Comparison of ENCODE assay signal across 14 cellular contexts in genomic region chr1:117665523-117666274, GRCh38. TPM values are rescaled to one million over a fixed set of nuclear protein-coding genes. Genes with fewer than 3 reads are reported as not detected.
A peak's percentile ranks its signal among the peaks of the same experiment; 100 is the strongest.
DNase-seq lines count a peak whose midpoint lies in the region; ATAC-seq, FAIRE-seq and TF ChIP-seq lines count a peak whose summit lies in the region.
"Had no signal": no experiment of that assay in that cellular context is flagged by ENCODE, and none has a peak within 500 bp of the region (broad histone marks: within the 10 kb centered on the region; RNA-seq: fewer than 3 reads in every experiment).

No MANE protein-coding gene starts in this region.

- H3K36me3 ChIP-seq in HepG2 (replicated peaks in 1 of 2; ENCODE audit: control insufficient read depth in 1 of 2, insufficient read depth in 2 of 2, low read length in 2 of 2) = no peaks in the 10 kb centered on the region
- no peaks in the 10 kb centered on the region for H3K36me3 ChIP-seq in right lobe of liver
- H3K36me3 ChIP-seq in OCI-LY3 (replicated peaks; ENCODE audit: low read depth, low read length) = no peaks in the 10 kb centered on the region
- no peaks in the 10 kb centered on the region for H3K36me3 ChIP-seq in K562 (ENCODE audit: control insufficient read depth, insufficient read depth, low read length)
- H3K36me3 ChIP-seq in tibial artery = no peaks in the 10 kb centered on the region
- H3K36me3 ChIP-seq: gastroesophageal sphincter had no signal

- H3K36me3 Mint-ChIP-seq in HFFc6 (ENCODE audit: low read depth) = no peaks in the 10 kb centered on the region

- H3K9me3 Mint-ChIP-seq in HFFc6 = no peaks in the 10 kb centered on the region; the same call in 1 of the 2 replicates

- CTCF ChIA-PET in HepG2 (lab: Yijun Ruan, JAX; ENCODE audit: low intra/inter-chr PET ratio, low total read pairs) = no interaction called here
- CTCF ChIA-PET in K562 (lab: Yijun Ruan, JAX; ENCODE audit: low intra/inter-chr PET ratio) = no interaction called here

- no peaks in the 10 kb centered on the region for H3K9me1 ChIP-seq in K562 (ENCODE audit: control insufficient read depth, insufficient read depth, low read length)

- H3K27me3 ChIP-seq in HepG2 (ENCODE audit: control insufficient read depth in 1 of 2, insufficient read depth in 2 of 2, low read length in 2 of 2) = no peaks in the 10 kb centered on the region
- H3K27me3 ChIP-seq in right lobe of liver = no peaks in the 10 kb centered on the region
- H3K27me3 ChIP-seq in OCI-LY3 (ENCODE audit: low read depth, low read length) = peaks cover 7% of the 10 kb centered on the region; the same call in 1 of the 2 replicates
- no peaks in the 10 kb centered on the region for H3K27me3 ChIP-seq in K562 (ENCODE audit: control insufficient read depth in 2 of 2, insufficient read depth in 2 of 2, low read length in 2 of 2)
- no peaks in the 10 kb centered on the region for H3K27me3 ChIP-seq in tibial artery
- H3K27me3 ChIP-seq: gastroesophageal sphincter had no signal

- H3K9me3 ChIP-seq in HepG2 (ENCODE audit: low read length) = no peaks in the 10 kb centered on the region
- H3K9me3 ChIP-seq in right lobe of liver = no peaks in the 10 kb centered on the region
- no peaks in the 10 kb centered on the region for H3K9me3 ChIP-seq in OCI-LY3 (ENCODE audit: insufficient read depth, low read length)
- H3K9me3 ChIP-seq in K562 (replicated peaks; ENCODE audit: control insufficient read depth, insufficient read depth, low read depth, low read length) = no peaks in the 10 kb centered on the region
- peaks cover 0 to 3% (median 0%) of the 10 kb centered on the region in 3 donors for H3K9me3 ChIP-seq in tibial artery
- H3K9me3 ChIP-seq: gastroesophageal sphincter had no signal

- H4K20me1 ChIP-seq in HepG2 (ENCODE audit: insufficient read depth, low read length) (no peaks in the 10 kb centered on the region), OCI-LY3 (ENCODE audit: insufficient read depth, low read length) (no peaks in the 10 kb centered on the region), K562 (replicated peaks; ENCODE audit: control insufficient read depth, insufficient read depth, low read length) (no peaks in the 10 kb centered on the region)

- H3K27ac Mint-ChIP-seq in HFFc6 = no peak overlapping the region

- H3K27ac ChIP-seq in HepG2 (ENCODE audit: extremely low read length, insufficient read depth, low read length) (no peak overlapping the region), right lobe of liver (no peak overlapping the region), OCI-LY3 (ENCODE audit: low read length) (peak overlapping the region; percentile 82), K562 (ENCODE audit: extremely low read depth, low read depth, low read length) (no peak overlapping the region), tibial artery (no peak overlapping the region)
- H3K27ac ChIP-seq: gastroesophageal sphincter had no signal

- POLR2A ChIA-PET in HepG2 (lab: Yijun Ruan, JAX) (no interaction called here), K562 (lab: Yijun Ruan, JAX) (interaction anchor here (0.6 to 3.7 kb wide), 4 partner anchors 10 to 89 kb away, joined by 3 to 22 read pairs (median 4); partner anchors contain the start of gene TENT5C)

- H3K27me3 Mint-ChIP-seq in HFFc6 (ENCODE audit: insufficient read depth) = peaks cover 8% of the 10 kb centered on the region

- H3K79me2 ChIP-seq in HepG2 (ENCODE audit: insufficient read depth, low read length) (no peaks in the 10 kb centered on the region), OCI-LY3 (ENCODE audit: low read length) (no peaks in the 10 kb centered on the region), K562 (ENCODE audit: control insufficient read depth, insufficient read depth, low read length) (no peaks in the 10 kb centered on the region)

- no peak for TF ChIP-seq POLR2A in HepG2 (IDR thresholded peaks at IDR 0.05; ENCODE audit: insufficient read depth in 1 of 2, low read depth in 2 of 2, low read length in 2 of 2)
- TF ChIP-seq POLR2A in right lobe of liver (IDR thresholded peaks at IDR 0.05) = no peak
- no peak for TF ChIP-seq POLR2A in K562 (conservative IDR thresholded peaks at IDR 0.05)

- no peak for TF ChIP-seq CTCF in HepG2 (CRISPR knock-in tag; IDR thresholded peaks at IDR 0.05)
- TF ChIP-seq CTCF in right lobe of liver (IDR thresholded peaks at IDR 0.05) = no peak
- no peak for TF ChIP-seq CTCF in OCI-LY3 (IDR thresholded peaks at IDR 0.05; ENCODE audit: low read depth, low read length)
- TF ChIP-seq CTCF in K562 (IDR thresholded peaks at IDR 0.05 in 2 of 3, conservative IDR thresholded peaks at IDR 0.05 in 1 of 3; ENCODE audit: insufficient read depth in 2 of 3, low read depth in 1 of 3, low read length in 3 of 3) = no peak
- TF ChIP-seq CTCF in tibial artery (IDR thresholded peaks at IDR 0.05) = no peak
- no peak for TF ChIP-seq CTCF in HFFc6 (IDR thresholded peaks at IDR 0.05)

- FAIRE-seq in HepG2 (lab: Jason Lieb, UNC) (no peak), K562 (lab: Jason Lieb, UNC) (peak; percentile 15)
- FAIRE-seq: endothelial cell of umbilical vein had no signal

- H2AFZ ChIP-seq in HepG2 (ENCODE audit: low read length) = no peak overlapping the region
- H2AFZ ChIP-seq in OCI-LY3 (ENCODE audit: low read depth, low read length) = 0 out of 2 replicates have a peak overlapping the region, but pooled peaks have one; percentile 0
- peak overlapping the region; percentile 58; the same call in 1 of the 2 replicates for H2AFZ ChIP-seq in K562 (ENCODE audit: low read depth, low read length)

- no peak for DNase-seq in HepG2 (ENCODE audit: low spot score)
- DNase-seq in right lobe of liver = no peak
- no peak for DNase-seq in K562 (ENCODE audit: extremely low read depth in 1 of 4, low spot score in 3 of 4)
- no peak for DNase-seq in tibial artery
- DNase-seq in dedifferentiated amniotic fluid mesenchymal stem cell (ENCODE audit: extremely low spot score) = no peak
- DNase-seq in HFFc6 = no peak
- DNase-seq: mammary epithelial cell, NCI-H2029, occipital lobe, T1000 had no signal

- in situ Hi-C loops in HepG2 (cut with HindIII; ENCODE audit: extremely low pct_ligation_motif_present, low pct_unique_long_range_greater_than_20kb) (no loop called here), K562 (cut with MboI) (no loop called here)

- intact Hi-C loops in HepG2 (cut with micrococcal nuclease; ENCODE audit: unreplicated experiment) (no loop called here), right lobe of liver (cut with DNase I) (no loop called here), K562 (cut with micrococcal nuclease) (no loop called here), tibial artery (cut with DNase I; ENCODE audit: low total_unique reads) (no loop called here)

- TF ChIP-seq RAD21 in HepG2 (CRISPR knock-in tag; IDR thresholded peaks at IDR 0.05) (no peak), K562 (CRISPR knock-in tag; conservative IDR thresholded peaks at IDR 0.05 in 1 of 2, IDR thresholded peaks at IDR 0.05 in 1 of 2) (no peak)

- 31% methylated on average over 5 of the region's 5 CpGs for WGBS in HepG2 (ENCODE audit: low lambda C conversion rate)
- 77% methylated on average over 4 of the region's 5 CpGs for WGBS in right lobe of liver (ENCODE audit: insufficient coverage, low coverage, low lambda C conversion rate, missing lambda C conversion rate)
- WGBS in K562 (ENCODE audit: insufficient coverage, low coverage, missing lambda C conversion rate) = 50% methylated on average over 5 of the region's 5 CpGs

- H3K4me1 ChIP-seq in HepG2 (ENCODE audit: insufficient read depth, low read length) (no peaks in the 10 kb centered on the region), right lobe of liver (peaks cover 0 to 8% (median 0%) of the 10 kb centered on the region in 4 donors), OCI-LY3 (ENCODE audit: low read length) (peaks cover 70% of the 10 kb centered on the region), K562 (replicated peaks in 1 of 2; ENCODE audit: control insufficient read depth in 2 of 2, insufficient read depth in 2 of 2, low read length in 2 of 2) (peaks cover 10 to 28% of the 10 kb centered on the region in 2 experiments), tibial artery (peaks cover 0 to 21% (median 5%) of the 10 kb centered on the region in 4 donors)
- H3K4me1 ChIP-seq: gastroesophageal sphincter had no signal

- ATAC-seq in HepG2 (no peak), right lobe of liver (no peak), K562 (peak; percentile 63), GM18870 (IDR thresholded peaks at IDR 0.05; ENCODE audit: unreplicated experiment) (no peak)
- ATAC-seq: gastroesophageal sphincter had no signal

- no peak overlapping the region for H3K4me3 ChIP-seq in HepG2 (replicated peaks in 1 of 3; ENCODE audit: insufficient read depth in 1 of 3, low read depth in 2 of 3, low read length in 3 of 3)
- H3K4me3 ChIP-seq in right lobe of liver = no peak overlapping the region
- no peak overlapping the region for H3K4me3 ChIP-seq in OCI-LY3 (ENCODE audit: low read length)
- H3K4me3 ChIP-seq in K562 = no peak overlapping the region
- no peak overlapping the region for H3K4me3 ChIP-seq in tibial artery
- H3K4me3 ChIP-seq: gastroesophageal sphincter had no signal

- H3K4me1 Mint-ChIP-seq in HFFc6 (ENCODE audit: low read depth) = no peaks in the 10 kb centered on the region

- TF ChIP-seq EP300 in HepG2 (IDR thresholded peaks at IDR 0.05; ENCODE audit: low read depth in 2 of 2, low read length in 2 of 2) (no peak), HepG2 (CRISPR knock-in tag; IDR thresholded peaks at IDR 0.05; ENCODE audit: borderline replicate concordance) (no peak), K562 (IDR thresholded peaks at IDR 0.05; ENCODE audit: low read length) (no peak)

- no TSS peak for BruUV-seq in HepG2 (replicated peaks; lab: Mats Ljungman, UMichigan)
- no TSS peak for BruUV-seq in K562 (replicated peaks; lab: Mats Ljungman, UMichigan)

- no peak overlapping the region for H3K4me3 Mint-ChIP-seq in HFFc6

- H3K9ac ChIP-seq in HepG2 (ENCODE audit: insufficient read depth, low read depth, low read length) (no peak overlapping the region), OCI-LY3 (ENCODE audit: low read length) (no peak overlapping the region), K562 (ENCODE audit: insufficient read depth in 1 of 2, low read depth in 2 of 2, low read length in 2 of 2) (no peak overlapping the region; a peak in 1 of 4 replicates)

- H3K4me2 ChIP-seq in HepG2 (ENCODE audit: low read depth, low read length) (no peak overlapping the region), OCI-LY3 (ENCODE audit: low read length) (peak overlapping the region; percentile 55), K562 (ENCODE audit: insufficient read depth, low read length) (no peak overlapping the region)

RNA-seq across cellular contexts. Expression of gene TENT5C, which starts 59.9 kb away (rescaled TPM):
- total RNA-seq in HepG2 (2016; rRNA removed; fragmentation: Illumina TruSeq; extraction: Trizol) (0.02 and 0.04 TPM in 2 replicates), right lobe of liver (10 to 100 TPM in 1 of 6 experiments, 1 to 10 TPM in 5; 2.3 to 13.7 (median 3.0) TPM), K562 (2014; rRNA removed) (1.8 and 3.6 TPM in 2 replicates), K562 (2014; rRNA removed; fragmentation: Illumina TruSeq; extraction: Trizol) (4.5 and 5.2 TPM in 2 replicates), K562 (2015; rRNA removed; fragmentation: Illumina TruSeq; extraction: Trizol) (2.5 and 2.8 TPM in 2 replicates), K562 (2021) (7.1 and 7.7 TPM in 2 replicates)
- not detected in 2 replicates for total RNA-seq in HepG2 (2016; cell fraction: cytosol; rRNA removed; fragmentation: Illumina TruSeq; extraction: Trizol; ENCODE audit: low read depth)
- 0.04 TPM in 1 of 2 replicates, not detected in the other for total RNA-seq in HepG2 (2016; cell fraction: insoluble cytoplasmic fraction; rRNA removed; fragmentation: Illumina TruSeq; extraction: Trizol)
- 0.03 TPM in 1 of 2 replicates, not detected in the other for total RNA-seq in HepG2 (2016; cell fraction: membrane; rRNA removed; fragmentation: Illumina TruSeq; extraction: Trizol)
- 0.06 TPM in 1 of 2 replicates, not detected in the other for total RNA-seq in HepG2 (2016; cell fraction: nucleus; rRNA removed; fragmentation: Illumina TruSeq; extraction: Trizol)
- polyA plus RNA-seq in HepG2 (2011; rRNA removed) (0.30 and 0.38 TPM in 2 replicates), K562 (2011; rRNA removed) (7.7 and 8.2 TPM in 2 replicates), K562 (2014; fragmentation: Illumina TruSeq; extraction: Trizol) (3.4 and 4.0 TPM in 2 replicates), K562 (2014; fragmentation: Nextera tagmentation; extraction: Ambion mirVana) (1 to 10 TPM; 3.8 to 5.0 TPM), K562 (2014; rRNA removed) (2.8 and 2.9 TPM in 2 replicates)
- 0.28 and 0.33 TPM in 2 replicates for polyA plus RNA-seq in HepG2 (2011; cell fraction: cytosol; rRNA removed)
- polyA plus RNA-seq in HepG2 (2011; cell fraction: nucleus; rRNA removed) = 0.26 and 0.35 TPM in 2 replicates
- 0.05 and 0.21 TPM in 2 replicates for polyA plus RNA-seq in HepG2 (2012)
- polyA plus RNA-seq in HepG2 (2016; cell fraction: cytosol; fragmentation: Illumina TruSeq; extraction: Trizol; ENCODE audit: low read depth) = not detected in 2 replicates
- 0.03 and 0.04 TPM in 2 replicates for polyA plus RNA-seq in HepG2 (2016; cell fraction: insoluble cytoplasmic fraction; fragmentation: Illumina TruSeq; extraction: Trizol; ENCODE audit: low read depth)
- polyA plus RNA-seq in HepG2 (2016; cell fraction: membrane; fragmentation: Illumina TruSeq; extraction: Trizol; ENCODE audit: low read depth) = not detected in 2 replicates
- not detected in 2 replicates for polyA plus RNA-seq in HepG2 (2016; cell fraction: nucleus; fragmentation: Illumina TruSeq; extraction: Trizol; ENCODE audit: insufficient read depth, low read depth)
- polyA minus RNA-seq in HepG2 (2011; rRNA and poly(A)+ RNA removed; ENCODE audit: low replicate concordance) = 1.3 and 2.5 TPM in 2 replicates
- polyA minus RNA-seq in HepG2 (2011; cell fraction: cytosol; rRNA and poly(A)+ RNA removed) = 0.88 and 0.99 TPM in 2 replicates
- 1.3 and 1.4 TPM in 2 replicates for polyA minus RNA-seq in HepG2 (2011; cell fraction: nucleus; rRNA and poly(A)+ RNA removed)
- total RNA-seq in K562 (2011; cell fraction: chromatin; rRNA removed; ENCODE audit: low replicate concordance) = 12.1 and 13.3 TPM in 2 replicates
- 8.7 and 8.8 TPM in 2 replicates for total RNA-seq in K562 (2011; cell fraction: nucleolus; rRNA removed)
- total RNA-seq in K562 (2011; cell fraction: nucleoplasm; rRNA removed) = 11.4 and 17.1 TPM in 2 replicates
- polyA plus RNA-seq in K562 (2011; cell fraction: cytosol; rRNA removed) = 4.5 and 7.5 TPM in 2 replicates
- polyA plus RNA-seq in K562 (2011; cell fraction: nucleus; rRNA removed) = 3.9 and 5.1 TPM in 2 replicates
- polyA plus RNA-seq in K562 (2012) = 2.4 and 3.7 TPM in 2 replicates
- polyA minus RNA-seq in K562 (2011; rRNA and poly(A)+ RNA removed) = 26.9 and 28.8 TPM in 2 replicates
- polyA minus RNA-seq in K562 (2011; cell fraction: cytosol; rRNA and poly(A)+ RNA removed) = 11.0 and 11.5 TPM in 2 replicates
- 7.1 and 12.4 TPM in 2 replicates for polyA minus RNA-seq in K562 (2011; cell fraction: nucleus; rRNA and poly(A)+ RNA removed)
- under 1 TPM; 0.47 to 0.91 (median 0.75) TPM for total RNA-seq in HFFc6 (2021; fragmentation: NEBNext Ultra II Directional; extraction: Animal tissue kit (Norgen Biotek cat#: 25700))

Comparison
In these comparisons a context has a peak if more than half of its experiments do, and no peak if none do; other contexts are left out.
1. Of the 241 proteins assayed by ChIP-seq in both HepG2 and K562: peak only in HepG2: none; only in K562: ATF4, BHLHE40, CEBPG, IRF9, RAD51, TFE3 and 3 more; in both: CEBPB; in neither: 227; mixed calls (peak in some experiments, not most) for 4.